Comparison of ENCODE assay signal across 20 cellular contexts in the genomic region with DNA sequence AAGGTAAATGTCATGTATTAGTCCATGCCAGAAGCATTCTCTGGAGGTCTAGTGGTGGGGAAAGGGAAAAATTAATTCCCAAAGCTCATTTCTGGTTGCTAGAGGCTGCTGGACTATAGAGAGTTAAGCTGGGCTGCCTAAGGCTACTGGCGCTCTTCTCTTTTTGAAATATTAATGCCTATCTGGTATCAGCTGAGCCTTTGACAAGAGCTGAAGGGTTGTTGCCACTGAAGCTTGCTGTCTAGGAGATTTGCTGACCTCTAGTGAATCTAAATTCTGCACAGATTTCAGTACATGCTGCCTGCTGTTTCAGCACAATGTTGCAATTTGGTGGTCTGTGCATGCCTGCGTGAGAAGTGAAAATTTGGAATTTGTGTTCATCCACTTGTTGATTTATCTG. TPM values are rescaled to one million over a fixed set of nuclear protein-coding genes. Genes with fewer than 3 reads are reported as not detected.
DNase-seq lines count a peak whose midpoint lies in the region; ATAC-seq and TF ChIP-seq lines count a peak whose summit lies in the region.
"Had no signal": no experiment of that assay in that cellular context is flagged by ENCODE, and none has a peak within 500 bp of the region (broad histone marks: within the 10 kb centered on the region; RNA-seq: fewer than 3 reads in every experiment).

No MANE protein-coding gene starts in this region.

- no peak overlapping the region for H2AFZ ChIP-seq in SK-N-SH (ENCODE audit: low read depth)

- H3K9ac ChIP-seq in SK-N-SH = no peak overlapping the region

- no peak overlapping the region for H3K4me2 ChIP-seq in SK-N-SH

- DNase-seq in SK-N-SH = no peak
- DNase-seq in heart left ventricle = no peak
- peak; percentile 21 for DNase-seq in testis
- DNase-seq in NCI-H510A (lab: John Stamatoyannopoulos, UW) = no peak
- DNase-seq in AG20443 (ENCODE audit: low spot score) = no peak
- DNase-seq: CD4-positive, CD25-positive, alpha-beta regulatory T cell; DMS153; DND-41; HCEC 1CT; KBM-7; MG63; NCI-H2029 treated with DMSO at 0.1 percent for 48 hours; NCI-H446 treated with DMSO at 0.1 percent for 48 hours; NCI-H526 treated with DMSO at 0.1 percent for 48 hours; SIG-M5 had no signal

- no peak overlapping the region for H3K4me3 ChIP-seq in SK-N-SH (ENCODE audit: low read depth in 2 of 2, low read length in 1 of 2)
- no peak overlapping the region for H3K4me3 ChIP-seq in heart left ventricle
- no peak overlapping the region for H3K4me3 ChIP-seq in testis
- H3K4me3 ChIP-seq: MG63 had no signal

- no peaks in the 10 kb centered on the region; a peak in 1 of 4 replicates for H3K4me1 ChIP-seq in SK-N-SH (ENCODE audit: control insufficient read depth in 1 of 2, insufficient read depth in 2 of 2, low read depth in 1 of 2, low read length in 1 of 2)
- peaks cover 0 to 10% (median 0%) of the 10 kb centered on the region in 12 donors for H3K4me1 ChIP-seq in heart left ventricle
- no peaks in the 10 kb centered on the region for H3K4me1 ChIP-seq in testis

- CTCF ChIA-PET in SK-N-SH (lab: Yijun Ruan, JAX) = interaction anchor here (1.5 kb wide), 1 partner anchor 16 kb away, joined by 4 read pairs; no protein-coding TSS in a partner anchor

- TF ChIP-seq EP300 in SK-N-SH (IDR thresholded peaks at IDR 0.05; ENCODE audit: borderline replicate concordance in 1 of 2, low read depth in 1 of 2, low read length in 1 of 2) = no peak

- ATAC-seq in SK-N-SH treated with all-trans-retinoic acid at 6 μM for 48 hours (no peak), heart left ventricle (peak; percentile 68 to 79 (median 74))
- ATAC-seq: Panc1 had no signal

- POLR2A ChIA-PET in SK-N-SH (lab: Yijun Ruan, JAX) = no interaction called here

- TF ChIP-seq RAD21 in SK-N-SH (IDR thresholded peaks at IDR 0.05; ENCODE audit: low read length) = peak; percentile 29; the same call in 1 of the 2 replicates

- H3K27me3 ChIP-seq in SK-N-SH (ENCODE audit: insufficient read depth) = no peaks in the 10 kb centered on the region
- H3K27me3 ChIP-seq in heart left ventricle = no peaks in the 10 kb centered on the region
- H3K27me3 ChIP-seq in testis = no peaks in the 10 kb centered on the region
- H3K27me3 ChIP-seq: MG63 had no signal

- no peaks in the 10 kb centered on the region for H3K79me2 ChIP-seq in SK-N-SH (ENCODE audit: insufficient read depth)

- TF ChIP-seq POLR2A in heart left ventricle (IDR thresholded peaks at IDR 0.05) (no peak), testis (IDR thresholded peaks at IDR 0.05) (no peak)

- H4K20me1 ChIP-seq in SK-N-SH (ENCODE audit: insufficient read depth) = no peaks in the 10 kb centered on the region

- H3K9me2 ChIP-seq in SK-N-SH = no peaks in the 10 kb centered on the region

- 88% methylated on average over 2 of the region's 2 CpGs for WGBS in SK-N-SH (ENCODE audit: low lambda C conversion rate)
- WGBS in heart left ventricle, 4 donors = 56 to 65% (median 64%) methylated on average over 2 of the region's 2 CpGs
- 54 to 77% methylated on average over 2 of the region's 2 CpGs for WGBS in testis, 2 donors

- H3K27ac ChIP-seq in SK-N-SH (ENCODE audit: low read depth in 2 of 2, low read length in 1 of 2) (no peak overlapping the region), VCaP (no peak overlapping the region), heart left ventricle (no peak overlapping the region), testis (no peak overlapping the region)
- H3K27ac ChIP-seq: 22Rv1, RWPE1 had no signal

- H3F3A ChIP-seq in SK-N-SH (replicated peaks; ENCODE audit: insufficient read depth) = no peaks in the 10 kb centered on the region

- TF ChIP-seq CTCF in SK-N-SH (IDR thresholded peaks at IDR 0.05) (0 out of 2 replicates have a peak, but pooled peaks have one; percentile 10), VCaP (conservative IDR thresholded peaks at IDR 0.05) (peak; percentile 16; the same call in 1 of the 2 replicates), heart left ventricle (IDR thresholded peaks at IDR 0.05) (peak in 7 of 12 donors; percentile 10 to 45 (median 17)), testis (IDR thresholded peaks at IDR 0.05) (no peak)

- no peaks in the 10 kb centered on the region for H3K36me3 ChIP-seq in SK-N-SH (replicated peaks in 1 of 2; ENCODE audit: control insufficient read depth in 1 of 2, insufficient read depth in 2 of 2, low read length in 1 of 2)
- H3K36me3 ChIP-seq in heart left ventricle = no peaks in the 10 kb centered on the region
- H3K36me3 ChIP-seq in testis (ENCODE audit: low read depth, missing control alignments) = no peaks in the 10 kb centered on the region
- H3K36me3 ChIP-seq: MG63 had no signal

- H3K9me3 ChIP-seq in SK-N-SH = no peaks in the 10 kb centered on the region
- peaks cover 0 to 37% (median 0%) of the 10 kb centered on the region in 12 donors for H3K9me3 ChIP-seq in heart left ventricle
- H3K9me3 ChIP-seq in testis = no peaks in the 10 kb centered on the region
- H3K9me3 ChIP-seq: MG63 had no signal

- intact Hi-C loops in heart left ventricle (cut with DNase I) (loop anchor here in 1 of 10 donors (10.0 kb wide), 1 partner anchor 635 kb away; a partner anchor contains a TSS), testis (cut with DNase I; ENCODE audit: low total_unique reads) (no loop called here)

TF ChIP-seq in SK-N-SH, 30 proteins besides CTCF, POLR2A, EP300 and RAD21:
- TF ChIP-seq JUND (IDR thresholded peaks at IDR 0.05) = no peak
- TF ChIP-seq TAF1 (IDR thresholded peaks at IDR 0.05; ENCODE audit: borderline replicate concordance, low read depth, low read length) = no peak
- no peak for TF ChIP-seq CHD2 (IDR thresholded peaks at IDR 0.05; ENCODE audit: low read length, partially characterized antibody)
- no peak for TF ChIP-seq TEAD4 (IDR thresholded peaks at IDR 0.05; ENCODE audit: borderline replicate concordance, insufficient read depth)
- no peak for TF ChIP-seq POLR2AphosphoS5 (IDR thresholded peaks at IDR 0.05; ENCODE audit: low read depth, low read length)
- TF ChIP-seq, protein P1, sequence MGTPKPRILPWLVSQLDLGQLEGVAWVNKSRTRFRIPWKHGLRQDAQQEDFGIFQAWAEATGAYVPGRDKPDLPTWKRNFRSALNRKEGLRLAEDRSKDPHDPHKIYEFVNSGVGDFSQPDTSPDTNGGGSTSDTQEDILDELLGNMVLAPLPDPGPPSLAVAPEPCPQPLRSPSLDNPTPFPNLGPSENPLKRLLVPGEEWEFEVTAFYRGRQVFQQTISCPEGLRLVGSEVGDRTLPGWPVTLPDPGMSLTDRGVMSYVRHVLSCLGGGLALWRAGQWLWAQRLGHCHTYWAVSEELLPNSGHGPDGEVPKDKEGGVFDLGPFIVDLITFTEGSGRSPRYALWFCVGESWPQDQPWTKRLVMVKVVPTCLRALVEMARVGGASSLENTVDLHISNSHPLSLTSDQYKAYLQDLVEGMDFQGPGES (IDR thresholded peaks at IDR 0.05; ENCODE audit: low read depth, low read length) = no peak
- TF ChIP-seq TCF12 (IDR thresholded peaks at IDR 0.05) = no peak
- no peak for TF ChIP-seq GATA2 (CRISPR knock-in tag; IDR thresholded peaks at IDR 0.05)
- TF ChIP-seq MEF2A (IDR thresholded peaks at IDR 0.05; ENCODE audit: borderline replicate concordance, low read depth) = no peak
- TF ChIP-seq, protein P2, sequence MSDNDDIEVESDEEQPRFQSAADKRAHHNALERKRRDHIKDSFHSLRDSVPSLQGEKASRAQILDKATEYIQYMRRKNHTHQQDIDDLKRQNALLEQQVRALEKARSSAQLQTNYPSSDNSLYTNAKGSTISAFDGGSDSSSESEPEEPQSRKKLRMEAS (IDR thresholded peaks at IDR 0.05; ENCODE audit: low read depth) = no peak

TF ChIP-seq in SK-N-SH treated with all-trans-retinoic acid at 6 μM for 48 hours, 23 proteins besides CTCF, POLR2A, EP300 and RAD21 (continues in another document):
- TF ChIP-seq PPARA (CRISPR knock-in tag; IDR thresholded peaks at IDR 0.05; ENCODE audit: borderline replicate concordance) = no peak
- TF ChIP-seq ZNF8 (CRISPR knock-in tag; IDR thresholded peaks at IDR 0.05) = no peak
- no peak for TF ChIP-seq ZFP30 (CRISPR knock-in tag; IDR thresholded peaks at IDR 0.05)
- no peak for TF ChIP-seq GLIS3 (CRISPR knock-in tag; IDR thresholded peaks at IDR 0.05)
- no peak for TF ChIP-seq ESRRG (CRISPR knock-in tag; IDR thresholded peaks at IDR 0.05)
- TF ChIP-seq CSDC2 (CRISPR knock-in tag; IDR thresholded peaks at IDR 0.05) = no peak
- no peak for TF ChIP-seq ARNTL (CRISPR knock-in tag; IDR thresholded peaks at IDR 0.05; ENCODE audit: borderline replicate concordance, low read depth)
- TF ChIP-seq, protein P3, sequence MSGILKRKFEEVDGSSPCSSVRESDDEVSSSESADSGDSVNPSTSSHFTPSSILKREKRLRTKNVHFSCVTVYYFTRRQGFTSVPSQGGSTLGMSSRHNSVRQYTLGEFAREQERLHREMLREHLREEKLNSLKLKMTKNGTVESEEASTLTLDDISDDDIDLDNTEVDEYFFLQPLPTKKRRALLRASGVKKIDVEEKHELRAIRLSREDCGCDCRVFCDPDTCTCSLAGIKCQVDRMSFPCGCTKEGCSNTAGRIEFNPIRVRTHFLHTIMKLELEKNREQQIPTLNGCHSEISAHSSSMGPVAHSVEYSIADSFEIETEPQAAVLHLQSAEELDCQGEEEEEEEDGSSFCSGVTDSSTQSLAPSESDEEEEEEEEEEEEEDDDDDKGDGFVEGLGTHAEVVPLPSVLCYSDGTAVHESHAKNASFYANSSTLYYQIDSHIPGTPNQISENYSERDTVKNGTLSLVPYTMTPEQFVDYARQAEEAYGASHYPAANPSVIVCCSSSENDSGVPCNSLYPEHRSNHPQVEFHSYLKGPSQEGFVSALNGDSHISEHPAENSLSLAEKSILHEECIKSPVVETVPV (CRISPR knock-in tag; IDR thresholded peaks at IDR 0.05) = no peak
- no peak for TF ChIP-seq RARB (CRISPR knock-in tag; IDR thresholded peaks at IDR 0.05)
- TF ChIP-seq ISL1 (CRISPR knock-in tag; IDR thresholded peaks at IDR 0.05) = no peak
- no peak for TF ChIP-seq SNAI2 (CRISPR knock-in tag; IDR thresholded peaks at IDR 0.05)
- TF ChIP-seq ZNF565 (CRISPR knock-in tag; conservative IDR thresholded peaks at IDR 0.05; ENCODE audit: low read depth) = no peak

RNA-seq across cellular contexts. Expression of a gene that starts 29.1 kb away (rescaled TPM):
- polyA plus RNA-seq in SK-N-SH (2012; rRNA removed) (0.15 and 0.34 TPM in 2 replicates), heart left ventricle (10 to 100 TPM; 30.1 to 62.5 TPM), testis (ENCODE audit: insufficient read depth, low read depth, low replicate concordance) (0.78 TPM)
- polyA plus RNA-seq in SK-N-SH (2012; cell fraction: cytosol; rRNA removed) = 0.58 and 0.88 TPM in 2 replicates
- polyA plus RNA-seq in SK-N-SH (2012; cell fraction: nucleus; rRNA removed) = 0.19 and 0.35 TPM in 2 replicates
- total RNA-seq in heart left ventricle (100 to 1,000 TPM in 1 of 9 donors, 10 to 100 TPM in 8; 48.2 to 107 (median 71.6) TPM), testis (1 to 10 TPM; 1.7 to 1.8 TPM)
- total RNA-seq: CD4-positive, CD25-positive, alpha-beta regulatory T cell had no signal
- polyA plus RNA-seq: CD4-positive, CD25-positive, alpha-beta regulatory T cell had no signal

Comparison
In these comparisons a context has a peak if more than half of its experiments do, and no peak if none do; other contexts are left out.
1. CTCF ChIP-seq: peak in SK-N-SH (single experiment), VCaP (single experiment) and heart left ventricle (7 of 12); none in testis (0 of 3).
2. RNA of a gene that starts 29.1 kb away (polyA plus RNA-seq): 30.1 to 62.5 TPM in heart left ventricle; 0.78 TPM in testis (single experiment) and 0.15 to 0.88 TPM in SK-N-SH; every median in the first group is over 10 times any median in the second.